In genomic region chr3:124602986-124603627, GRCh38 we compare ENCODE assay signal across 25 cellular contexts.
DNase-seq lines count a peak whose midpoint lies in the region; ATAC-seq and TF ChIP-seq lines count a peak whose summit lies in the region.
"Had no signal": no experiment of that assay in that cellular context is flagged by ENCODE, and none has a peak within 500 bp of the region (broad histone marks: within the 10 kb centered on the region; RNA-seq: fewer than 3 reads in every experiment).

No MANE protein-coding gene starts in this region.

- TF ChIP-seq CTCF in heart right ventricle (IDR thresholded peaks at IDR 0.05), result no peak

- intact Hi-C loops in Right ventricle myocardium inferior (cut with DNase I), result loop anchor here (2.0 to 5.0 kb wide), 2 partner anchors 14 to 49 kb away; no protein-coding TSS in a partner anchor
- intact Hi-C loops in cardiac septum (cut with DNase I), result no loop called here
- intact Hi-C loops in heart right ventricle (cut with DNase I), result no loop called here

- H3K4me3 ChIP-seq in heart right ventricle (no peak overlapping the region), stomach smooth muscle (ENCODE audit: low read length in 2 of 2) (no peak overlapping the region)
- H3K4me3 ChIP-seq: BLaER1 treated with 17β-estradiol and CSF1 and Interleukin-3, amounts not matched to agents 10 nM and 100 nM; HAP-1; K562; PC-9 had no signal

- H3K4me1 ChIP-seq in heart right ventricle (peaks cover 22 to 76% (median 46%) of the 10 kb centered on the region in 9 donors), stomach smooth muscle (ENCODE audit: control insufficient read depth, insufficient read depth, low read length) (peaks cover 39% of the 10 kb centered on the region)
- H3K4me1 ChIP-seq: BLaER1 treated with 17β-estradiol and CSF1 and Interleukin-3, amounts not matched to agents 10 nM and 100 nM; HAP-1 had no signal

- WGBS in heart right ventricle, 2 donors, result 50 to 67% methylated on average over 5 of the region's 5 CpGs

- H3K36me3 ChIP-seq in heart right ventricle, result no peaks in the 10 kb centered on the region
- no peaks in the 10 kb centered on the region for H3K36me3 ChIP-seq in stomach smooth muscle (ENCODE audit: control insufficient read depth in 2 of 2, insufficient read depth in 2 of 2, low read length in 2 of 2)
- H3K36me3 ChIP-seq: BLaER1 treated with 17β-estradiol and CSF1 and Interleukin-3, amounts not matched to agents 10 nM and 100 nM; HAP-1 had no signal

- H3K9me3 ChIP-seq in heart right ventricle, result no peaks in the 10 kb centered on the region
- H3K9me3 ChIP-seq in stomach smooth muscle (ENCODE audit: control insufficient read depth in 2 of 2, low read length in 2 of 2), result no peaks in the 10 kb centered on the region
- H3K9me3 ChIP-seq: BLaER1 treated with 17β-estradiol and CSF1 and Interleukin-3, amounts not matched to agents 10 nM and 100 nM; HAP-1 had no signal

- H3K27me3 ChIP-seq in heart right ventricle (no peaks in the 10 kb centered on the region), stomach smooth muscle (ENCODE audit: control insufficient read depth in 1 of 2, insufficient read depth in 2 of 2, low read length in 2 of 2) (no peaks in the 10 kb centered on the region)
- H3K27me3 ChIP-seq: BLaER1 treated with 17β-estradiol and CSF1 and Interleukin-3, amounts not matched to agents 10 nM and 100 nM had no signal

- DNase-seq in Right ventricle myocardium inferior (ENCODE audit: missing footprints), result no peak
- DNase-seq in cardiac septum (ENCODE audit: low spot score), result no peak
- DNase-seq in heart right ventricle, result no peak
- peak; percentile 20 for DNase-seq in myocyte (ENCODE audit: low read depth)
- DNase-seq in CD1c-positive myeloid dendritic cell (ENCODE audit: extremely low spot score), result no peak
- DNase-seq in NCI-H774 (lab: John Stamatoyannopoulos, UW), result no peak
- no peak for DNase-seq in NCI-H748 treated with DMSO at 0.1 percent for 48 hours (lab: John Stamatoyannopoulos, UW)
- DNase-seq: AML-193; CD8-positive, alpha-beta T cell; DMS79 treated with DMSO at 0.1 percent for 48 hours; GF-D8; GOT3; Kasumi-1; NCI-H1105 treated with DMSO at 0.1 percent for 48 hours; NCI-H146; NCI-H1930; NCI-H2107; NCI-H524; NK-92 treated with Interleukin-12 subunit alpha and Interleukin-12 subunit beta, amount 100 ng/mL, for 24 hours; PC-9; SHP77 treated with DMSO at 0.1 percent for 48 hours had no signal

- no peak overlapping the region for H3K9ac ChIP-seq in stomach smooth muscle (ENCODE audit: low read length in 2 of 2)
- H3K9ac ChIP-seq: BLaER1 treated with 17β-estradiol and CSF1 and Interleukin-3, amounts not matched to agents 10 nM and 100 nM had no signal

- H3K27ac ChIP-seq in heart right ventricle (peak overlapping the region in 9 of 10 donors; percentile 65 to 90 (median 78)), stomach smooth muscle (ENCODE audit: low read length) (peak overlapping the region; percentile 58)
- H3K27ac ChIP-seq: BLaER1 treated with 17β-estradiol and CSF1 and Interleukin-3, amounts not matched to agents 10 nM and 100 nM; PC-9 had no signal

- ATAC-seq in Right ventricle myocardium inferior (peak; percentile 52), heart right ventricle (peak; percentile 28 to 67 (median 54))
- ATAC-seq: CD8-positive, alpha-beta T cell; K562 had no signal
